1 cellular context compared by ENCODE assay signal in the genomic region with DNA sequence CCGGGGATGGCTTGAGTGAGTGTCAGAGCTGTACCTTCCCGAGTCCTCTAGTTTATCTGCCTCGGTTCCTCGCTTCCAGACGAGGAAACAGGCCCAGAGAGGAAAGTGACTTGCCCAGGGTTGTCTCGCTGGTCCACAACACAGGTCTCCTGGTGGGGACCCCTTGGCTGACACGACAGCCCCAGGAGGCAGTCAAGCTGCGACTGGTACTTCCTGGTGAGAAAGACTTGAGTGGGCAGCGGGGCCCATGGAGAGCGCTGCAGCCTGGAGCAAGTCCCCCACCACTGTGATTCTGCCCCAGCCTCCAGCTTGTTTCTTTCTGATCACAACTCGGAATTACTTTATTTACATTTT.
A peak's percentile ranks its signal among the peaks of the same experiment; 100 is the strongest.
TF ChIP-seq lines count a peak whose summit lies in the region.

No MANE protein-coding gene starts in this region.

TF ChIP-seq in K562, 482 proteins besides CTCF, POLR2A, EP300 and RAD21:
- TF ChIP-seq FOXK1 (CRISPR knock-in tag; IDR thresholded peaks at IDR 0.05; ENCODE audit: borderline replicate concordance) (no peak), FOXJ2 (tag; IDR thresholded peaks at IDR 0.05) (peak; percentile 30; the same call in 1 of the 2 replicates), KLF13 (tag; IDR thresholded peaks at IDR 0.05; ENCODE audit: borderline replicate concordance, low read depth) (no peak)
- TF ChIP-seq, protein P1, sequence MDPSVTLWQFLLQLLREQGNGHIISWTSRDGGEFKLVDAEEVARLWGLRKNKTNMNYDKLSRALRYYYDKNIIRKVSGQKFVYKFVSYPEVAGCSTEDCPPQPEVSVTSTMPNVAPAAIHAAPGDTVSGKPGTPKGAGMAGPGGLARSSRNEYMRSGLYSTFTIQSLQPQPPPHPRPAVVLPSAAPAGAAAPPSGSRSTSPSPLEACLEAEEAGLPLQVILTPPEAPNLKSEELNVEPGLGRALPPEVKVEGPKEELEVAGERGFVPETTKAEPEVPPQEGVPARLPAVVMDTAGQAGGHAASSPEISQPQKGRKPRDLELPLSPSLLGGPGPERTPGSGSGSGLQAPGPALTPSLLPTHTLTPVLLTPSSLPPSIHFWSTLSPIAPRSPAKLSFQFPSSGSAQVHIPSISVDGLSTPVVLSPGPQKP (CRISPR knock-in tag; IDR thresholded peaks at IDR 0.05): no peak
